13 cellular contexts compared by ENCODE assay signal in genomic region chr3:45166283-45166879, GRCh38. TPM values are rescaled to one million over a fixed set of nuclear protein-coding genes. Genes with fewer than 3 reads are reported as not detected.
DNase-seq lines count a peak whose midpoint lies in the region; ATAC-seq and TF ChIP-seq lines count a peak whose summit lies in the region.
"Had no signal": no experiment of that assay in that cellular context is flagged by ENCODE, and none has a peak within 500 bp of the region (broad histone marks: within the 10 kb centered on the region; RNA-seq: fewer than 3 reads in every experiment).

No MANE protein-coding gene starts in this region.

- H3K36me3 ChIP-seq in SK-N-SH (replicated peaks in 1 of 2; ENCODE audit: control insufficient read depth in 1 of 2, insufficient read depth in 2 of 2, low read length in 1 of 2) (no peaks in the 10 kb centered on the region), RWPE2 (ENCODE audit: low read depth) (no peaks in the 10 kb centered on the region), smooth muscle cell (ENCODE audit: low read depth) (no peaks in the 10 kb centered on the region)

- DNase-seq in SK-N-SH (peak; percentile 53), RWPE2 (ENCODE audit: low spot score) (no peak), epithelial cell of prostate (ENCODE audit: low read depth, low spot score) (no peak), smooth muscle cell (lab: John Stamatoyannopoulos, UW; ENCODE audit: unreplicated experiment) (no peak), COR-L47 (lab: John Stamatoyannopoulos, UW) (no peak), head of caudate nucleus (no peak), T-helper 9 cell (no peak)
- DNase-seq: cortex of kidney, DMS153, kidney glomerular epithelial cell had no signal

- H3K9me2 ChIP-seq in SK-N-SH, result no peaks in the 10 kb centered on the region

- H3K4me1 ChIP-seq in SK-N-SH (ENCODE audit: control insufficient read depth in 1 of 2, insufficient read depth in 2 of 2, low read depth in 1 of 2, low read length in 1 of 2) (peaks cover 26 to 30% of the 10 kb centered on the region in 2 experiments), RWPE2 (ENCODE audit: insufficient read depth, poor library complexity, severe bottlenecking) (peaks cover 28% of the 10 kb centered on the region), smooth muscle cell (ENCODE audit: low read depth) (peaks cover 17% of the 10 kb centered on the region)

- H3K27me3 ChIP-seq in SK-N-SH (ENCODE audit: insufficient read depth) (no peaks in the 10 kb centered on the region), RWPE2 (ENCODE audit: insufficient read depth, poor library complexity, severe bottlenecking) (no peaks in the 10 kb centered on the region), smooth muscle cell (ENCODE audit: low read depth) (no peaks in the 10 kb centered on the region)

- ATAC-seq in SK-N-SH treated with all-trans-retinoic acid at 6 μM for 48 hours (no peak), RWPE2 (ENCODE audit: low read depth) (no peak)

- POLR2A ChIA-PET in SK-N-SH (lab: Yijun Ruan, JAX), result no interaction called here

- 80% methylated on average over 4 of the region's 4 CpGs for WGBS in SK-N-SH (ENCODE audit: low lambda C conversion rate)
- WGBS in smooth muscle cell (ENCODE audit: low lambda C conversion rate), result 78% methylated on average over 4 of the region's 4 CpGs

- H3K79me2 ChIP-seq in SK-N-SH (ENCODE audit: insufficient read depth), result no peaks in the 10 kb centered on the region
- H3K79me2 ChIP-seq in smooth muscle cell (ENCODE audit: low read depth), result no peaks in the 10 kb centered on the region

- peak overlapping the region; percentile 39; the same call in 1 of the 2 replicates for H2AFZ ChIP-seq in SK-N-SH (ENCODE audit: low read depth)
- H2AFZ ChIP-seq in smooth muscle cell (ENCODE audit: low read depth), result no peak overlapping the region

- H3K4me2 ChIP-seq in SK-N-SH (peak overlapping the region; percentile 65), smooth muscle cell (peak overlapping the region; percentile 68)

- no peak for TF ChIP-seq RAD21 in SK-N-SH (IDR thresholded peaks at IDR 0.05; ENCODE audit: low read length)

- H4K20me1 ChIP-seq in SK-N-SH (ENCODE audit: insufficient read depth) (no peaks in the 10 kb centered on the region), smooth muscle cell (ENCODE audit: low read depth) (no peaks in the 10 kb centered on the region)

- intact Hi-C loops in head of caudate nucleus (cut with DNase I), result no loop called here

- CTCF ChIA-PET in SK-N-SH (lab: Yijun Ruan, JAX), result no interaction called here

- peak overlapping the region; percentile 92 to 98 for H3K27ac ChIP-seq in SK-N-SH (ENCODE audit: low read depth in 2 of 2, low read length in 1 of 2)
- H3K27ac ChIP-seq in RWPE2 (ENCODE audit: poor library complexity, severe bottlenecking), result peak overlapping the region; percentile 93
- H3K27ac ChIP-seq in epithelial cell of prostate, result peak overlapping the region; percentile 95
- H3K27ac ChIP-seq in smooth muscle cell (ENCODE audit: low read depth), result peak overlapping the region; percentile 97

- H3K9ac ChIP-seq in SK-N-SH, result peak overlapping the region; percentile 83
- H3K9ac ChIP-seq in smooth muscle cell (ENCODE audit: low read depth), result peak overlapping the region; percentile 75

- peak in 1 of 2 experiments; percentile 58; a peak in 1 of 4 replicates for TF ChIP-seq EP300 in SK-N-SH (IDR thresholded peaks at IDR 0.05; ENCODE audit: borderline replicate concordance in 1 of 2, low read depth in 1 of 2, low read length in 1 of 2)

- TF ChIP-seq CTCF in SK-N-SH (IDR thresholded peaks at IDR 0.05) (no peak), RWPE2 (IDR thresholded peaks at IDR 0.05; ENCODE audit: poor library complexity, severe bottlenecking) (no peak), smooth muscle cell (IDR thresholded peaks at IDR 0.05; ENCODE audit: borderline replicate concordance, insufficient read depth, poor library complexity, severe bottlenecking) (no peak)

- H3F3A ChIP-seq in SK-N-SH (replicated peaks; ENCODE audit: insufficient read depth) (peaks cover 25% of the 10 kb centered on the region), smooth muscle cell (ENCODE audit: low read depth) (peaks cover 15% of the 10 kb centered on the region)

- H3K4me3 ChIP-seq in SK-N-SH (ENCODE audit: low read depth in 2 of 2, low read length in 1 of 2), result no peak overlapping the region
- H3K4me3 ChIP-seq in RWPE2 (ENCODE audit: severe bottlenecking), result no peak overlapping the region
- no peak overlapping the region for H3K4me3 ChIP-seq in smooth muscle cell

- H3K9me3 ChIP-seq in SK-N-SH (no peaks in the 10 kb centered on the region), RWPE2 (ENCODE audit: severe bottlenecking) (no peaks in the 10 kb centered on the region), smooth muscle cell (replicated peaks; ENCODE audit: low read depth) (no peaks in the 10 kb centered on the region)

TF ChIP-seq in SK-N-SH, 30 proteins besides CTCF, POLR2A, EP300 and RAD21 (continues in another document):
- TF ChIP-seq FOXJ3 (CRISPR knock-in tag; IDR thresholded peaks at IDR 0.05), result no peak
- TF ChIP-seq EZH2phosphoT487 (IDR thresholded peaks at IDR 0.05; ENCODE audit: borderline replicate concordance, low read depth), result no peak
- no peak for TF ChIP-seq GABPA (IDR thresholded peaks at IDR 0.05; ENCODE audit: low read depth)
- TF ChIP-seq, protein P1, sequence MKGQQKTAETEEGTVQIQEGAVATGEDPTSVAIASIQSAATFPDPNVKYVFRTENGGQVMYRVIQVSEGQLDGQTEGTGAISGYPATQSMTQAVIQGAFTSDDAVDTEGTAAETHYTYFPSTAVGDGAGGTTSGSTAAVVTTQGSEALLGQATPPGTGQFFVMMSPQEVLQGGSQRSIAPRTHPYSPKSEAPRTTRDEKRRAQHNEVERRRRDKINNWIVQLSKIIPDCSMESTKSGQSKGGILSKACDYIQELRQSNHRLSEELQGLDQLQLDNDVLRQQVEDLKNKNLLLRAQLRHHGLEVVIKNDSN (IDR thresholded peaks at IDR 0.05; ENCODE audit: borderline replicate concordance, low read depth), result no peak
- TF ChIP-seq ZBTB33 (IDR thresholded peaks at IDR 0.05; ENCODE audit: borderline replicate concordance, low read depth), result no peak
- no peak for TF ChIP-seq TAF1 (IDR thresholded peaks at IDR 0.05; ENCODE audit: borderline replicate concordance, low read depth, low read length)
- TF ChIP-seq GATA2 (CRISPR knock-in tag; IDR thresholded peaks at IDR 0.05), result 0 out of 2 replicates have a peak, but pooled peaks have one; percentile 10

TF ChIP-seq in SK-N-SH treated with all-trans-retinoic acid at 6 μM for 48 hours, 23 proteins besides CTCF, POLR2A, EP300 and RAD21:
- no peak for TF ChIP-seq SNAI2 (CRISPR knock-in tag; IDR thresholded peaks at IDR 0.05)
- TF ChIP-seq, protein P2, sequence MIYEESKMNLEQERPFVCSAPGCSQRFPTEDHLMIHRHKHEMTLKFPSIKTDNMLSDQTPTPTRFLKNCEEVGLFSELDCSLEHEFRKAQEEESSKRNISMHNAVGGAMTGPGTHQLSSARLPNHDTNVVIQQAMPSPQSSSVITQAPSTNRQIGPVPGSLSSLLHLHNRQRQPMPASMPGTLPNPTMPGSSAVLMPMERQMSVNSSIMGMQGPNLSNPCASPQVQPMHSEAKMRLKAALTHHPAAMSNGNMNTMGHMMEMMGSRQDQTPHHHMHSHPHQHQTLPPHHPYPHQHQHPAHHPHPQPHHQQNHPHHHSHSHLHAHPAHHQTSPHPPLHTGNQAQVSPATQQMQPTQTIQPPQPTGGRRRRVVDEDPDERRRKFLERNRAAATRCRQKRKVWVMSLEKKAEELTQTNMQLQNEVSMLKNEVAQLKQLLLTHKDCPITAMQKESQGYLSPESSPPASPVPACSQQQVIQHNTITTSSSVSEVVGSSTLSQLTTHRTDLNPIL (CRISPR knock-in tag; IDR thresholded peaks at IDR 0.05; ENCODE audit: low read depth), result no peak
- no peak for TF ChIP-seq ISL1 (CRISPR knock-in tag; IDR thresholded peaks at IDR 0.05)
- no peak for TF ChIP-seq ZC3H10 (CRISPR knock-in tag; IDR thresholded peaks at IDR 0.05)
- TF ChIP-seq TCF4 (CRISPR knock-in tag; IDR thresholded peaks at IDR 0.05; ENCODE audit: borderline replicate concordance), result no peak
- TF ChIP-seq ESRRG (CRISPR knock-in tag; IDR thresholded peaks at IDR 0.05), result no peak
- no peak for TF ChIP-seq ARNTL (CRISPR knock-in tag; IDR thresholded peaks at IDR 0.05; ENCODE audit: borderline replicate concordance, low read depth)
- TF ChIP-seq BACH2 (CRISPR knock-in tag; IDR thresholded peaks at IDR 0.05; ENCODE audit: borderline replicate concordance), result no peak
- no peak for TF ChIP-seq CSDC2 (CRISPR knock-in tag; IDR thresholded peaks at IDR 0.05)
- TF ChIP-seq ZFP30 (CRISPR knock-in tag; IDR thresholded peaks at IDR 0.05), result no peak
- TF ChIP-seq ZNF8 (CRISPR knock-in tag; IDR thresholded peaks at IDR 0.05), result no peak

RNA-seq across cellular contexts. Expression of gene CDCP1, which starts 20.2 kb away (rescaled TPM):
- 2.7 and 3.6 TPM in 2 replicates for polyA plus RNA-seq in SK-N-SH (2012; rRNA removed)
- polyA plus RNA-seq in SK-N-SH (2012; cell fraction: cytosol; rRNA removed), result 2.2 and 2.9 TPM in 2 replicates
- polyA plus RNA-seq in SK-N-SH (2012; cell fraction: nucleus; rRNA removed), result 2.1 and 2.8 TPM in 2 replicates
- total RNA-seq in smooth muscle cell, result 3.7 and 7.9 TPM in 2 replicates
- 2.5 and 8.3 TPM in 2 replicates for polyA plus RNA-seq in smooth muscle cell
- total RNA-seq: neural crest cell had no signal

RNA-seq across cellular contexts. Expression of gene TMEM158, which starts 59.7 kb away (rescaled TPM):
- polyA plus RNA-seq in SK-N-SH (2012; rRNA removed) (38.0 and 76.4 TPM in 2 replicates), smooth muscle cell (70.9 and 76.9 TPM in 2 replicates)
- polyA plus RNA-seq in SK-N-SH (2012; cell fraction: cytosol; rRNA removed), result 51.3 and 71.5 TPM in 2 replicates
- polyA plus RNA-seq in SK-N-SH (2012; cell fraction: nucleus; rRNA removed), result 36.4 and 50.9 TPM in 2 replicates
- total RNA-seq in smooth muscle cell, result 15.8 and 16.8 TPM in 2 replicates
- total RNA-seq: activated CD8-positive, alpha-beta memory T cell treated with anti-CD3 and anti-CD28 coated beads for 36 hours had no signal
